ENCODE assay signal across 24 cellular contexts in the genomic region with DNA sequence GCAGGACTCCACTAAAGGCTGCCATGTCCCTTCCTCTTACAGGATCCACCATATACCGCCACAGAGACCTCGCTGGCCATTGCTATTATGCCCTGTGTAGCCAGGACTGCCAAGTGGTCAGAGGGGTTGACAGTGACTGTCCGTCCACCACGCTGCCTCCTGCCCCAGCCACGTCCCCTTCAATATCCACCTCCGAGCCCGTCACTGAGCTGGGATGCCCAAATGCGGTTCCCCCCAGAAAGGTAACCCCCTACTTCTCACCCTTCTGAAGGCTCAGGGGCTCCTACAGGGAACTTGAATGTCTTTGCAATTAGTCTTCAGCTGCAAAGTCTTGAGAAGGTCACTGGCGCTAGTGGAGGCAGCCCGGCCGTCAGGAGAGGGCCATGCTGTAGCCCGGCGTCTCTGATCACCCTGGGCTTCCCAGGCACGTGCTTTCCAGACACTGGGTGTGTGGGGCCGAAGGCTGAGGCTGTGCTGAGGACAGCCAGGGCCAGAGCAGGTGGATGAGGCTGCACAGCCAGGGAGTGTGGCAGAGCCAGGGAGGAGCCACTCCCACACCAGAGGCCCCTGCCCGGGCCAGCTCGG. TPM values are rescaled to one million over a fixed set of nuclear protein-coding genes. Genes with fewer than 3 reads are reported as not detected.
DNase-seq lines count a peak whose midpoint lies in the region; ATAC-seq and TF ChIP-seq lines count a peak whose summit lies in the region.
"Had no signal": no experiment of that assay in that cellular context is flagged by ENCODE, and none has a peak within 500 bp of the region (broad histone marks: within the 10 kb centered on the region; RNA-seq: fewer than 3 reads in every experiment).

No MANE protein-coding gene starts in this region.

- TF ChIP-seq CTCF in RWPE2 (IDR thresholded peaks at IDR 0.05; ENCODE audit: poor library complexity, severe bottlenecking) (no peak), left lung (IDR thresholded peaks at IDR 0.05) (no peak), type B pancreatic cell (conservative IDR thresholded peaks at IDR 0.05) (no peak)

- H3K27me3 ChIP-seq in RWPE2 (ENCODE audit: insufficient read depth, poor library complexity, severe bottlenecking), result no peaks in the 10 kb centered on the region
- peaks cover 0 to 41% of the 10 kb centered on the region in 2 donors for H3K27me3 ChIP-seq in left lung
- H3K27me3 ChIP-seq: testis had no signal

- intact Hi-C loops in Right ventricle myocardium superior (cut with DNase I) (no loop called here), left cardiac atrium (cut with DNase I) (no loop called here), left lung (cut with DNase I) (no loop called here)

- H3K4me1 ChIP-seq in RWPE2 (ENCODE audit: insufficient read depth, poor library complexity, severe bottlenecking) (no peaks in the 10 kb centered on the region), left lung (no peaks in the 10 kb centered on the region)
- H3K4me1 ChIP-seq: testis had no signal

- DNase-seq in Right ventricle myocardium superior, result peak; percentile 26
- DNase-seq in left cardiac atrium, result no peak
- peak; percentile 39 for DNase-seq in RWPE2 (ENCODE audit: low spot score)
- peak; percentile 25 to 57 for DNase-seq in left lung
- DNase-seq in type B pancreatic cell (ENCODE audit: extremely low spot score, unreplicated experiment), result peak; percentile 47
- no peak for DNase-seq in effector CD4-positive, alpha-beta T cell
- no peak for DNase-seq in germinal center (ENCODE audit: low spot score)
- DNase-seq: activated CD4-positive, alpha-beta T cell treated with anti-CD3 and anti-CD28 coated beads, Interleukin-2, amount 10 ng/mL, durations not matched to agents 7 days and 5 days; amniotic stem cell; HFFc6; IMR-90; naive thymus-derived CD4-positive, alpha-beta T cell; NCI-H1092; occipital lobe; RPMI8226; stimulated activated CD4-positive, alpha-beta T cell treated with anti-CD3 and anti-CD28 coated beads, Interleukin-4, amount 100 ng/mL, for 24 hours; stimulated activated naive CD4-positive, alpha-beta T cell; testis had no signal

- H3K27ac Mint-ChIP-seq in type B pancreatic cell, result no peak overlapping the region
- H3K27ac Mint-ChIP-seq: activated CD4-positive, alpha-beta T cell treated with anti-CD3 and anti-CD28 coated beads, Interleukin-2, amount 10 ng/mL, durations not matched to agents 7 days and 5 days; HFFc6; naive thymus-derived CD4-positive, alpha-beta T cell had no signal

- H3K36me3 ChIP-seq in RWPE2 (ENCODE audit: low read depth), result no peaks in the 10 kb centered on the region
- no peaks in the 10 kb centered on the region for H3K36me3 ChIP-seq in left lung

- H3K27me3 Mint-ChIP-seq in type B pancreatic cell, result peaks cover 3% of the 10 kb centered on the region
- H3K27me3 Mint-ChIP-seq: activated CD4-positive, alpha-beta T cell treated with anti-CD3 and anti-CD28 coated beads, Interleukin-2, amount 10 ng/mL, durations not matched to agents 7 days and 5 days had no signal

- H3K9me3 Mint-ChIP-seq in type B pancreatic cell, result no peaks in the 10 kb centered on the region
- H3K9me3 Mint-ChIP-seq: activated CD4-positive, alpha-beta T cell treated with anti-CD3 and anti-CD28 coated beads, Interleukin-2, amount 10 ng/mL, durations not matched to agents 7 days and 5 days; naive thymus-derived CD4-positive, alpha-beta T cell had no signal

- H3K36me3 Mint-ChIP-seq in type B pancreatic cell, result no peaks in the 10 kb centered on the region
- H3K36me3 Mint-ChIP-seq: CD14-positive monocyte; naive thymus-derived CD4-positive, alpha-beta T cell had no signal

- H3K9me3 ChIP-seq in RWPE2 (ENCODE audit: severe bottlenecking) (no peaks in the 10 kb centered on the region), left lung (no peaks in the 10 kb centered on the region)
- H3K9me3 ChIP-seq: testis had no signal

- H3K27ac ChIP-seq in RWPE2 (ENCODE audit: poor library complexity, severe bottlenecking) (no peak overlapping the region), left lung (no peak overlapping the region)
- H3K27ac ChIP-seq: testis had no signal

- no peak overlapping the region for H3K4me3 ChIP-seq in RWPE2 (ENCODE audit: severe bottlenecking)
- H3K4me3 ChIP-seq in left lung, result no peak overlapping the region
- H3K4me3 ChIP-seq: testis had no signal

- H3K4me3 Mint-ChIP-seq in type B pancreatic cell, result no peak overlapping the region
- H3K4me3 Mint-ChIP-seq: activated CD4-positive, alpha-beta T cell treated with anti-CD3 and anti-CD28 coated beads, Interleukin-2, amount 10 ng/mL, durations not matched to agents 7 days and 5 days; CD14-positive monocyte; HFFc6; naive thymus-derived CD4-positive, alpha-beta T cell had no signal

- ATAC-seq in Right ventricle myocardium superior (ENCODE audit: poor library complexity) (no peak), left cardiac atrium (no peak), RWPE2 (ENCODE audit: low read depth) (no peak), left lung (no peak)
- ATAC-seq: naive thymus-derived CD4-positive, alpha-beta T cell had no signal

- H3K4me1 Mint-ChIP-seq in type B pancreatic cell (ENCODE audit: unreplicated experiment), result no peaks in the 10 kb centered on the region
- H3K4me1 Mint-ChIP-seq: activated CD4-positive, alpha-beta T cell treated with anti-CD3 and anti-CD28 coated beads, Interleukin-2, amount 10 ng/mL, durations not matched to agents 7 days and 5 days; CD14-positive monocyte; naive thymus-derived CD4-positive, alpha-beta T cell had no signal

RNA-seq across cellular contexts. Expression of a gene that starts 30.0 kb away (rescaled TPM):
- total RNA-seq in Right ventricle myocardium superior, result not detected
- not detected for total RNA-seq in left cardiac atrium
- 10 to 100 TPM in 1 of 2 donors, under 1 TPM in 1; 0.06 to 33.4 TPM for total RNA-seq in left lung
- total RNA-seq in type B pancreatic cell (ENCODE audit: low replicate concordance), result 0.48 and 2.0 TPM in 2 replicates
- total RNA-seq: activated CD4-positive, alpha-beta T cell treated with anti-CD3 and anti-CD28 coated beads, Interleukin-2, amount 10 ng/mL, durations not matched to agents 7 days and 5 days; fibroblast of lung; glomerular endothelial cell; HFFc6; IMR-90; kidney epithelial cell; naive thymus-derived CD4-positive, alpha-beta T cell; occipital lobe; renal cortical epithelial cell; T-helper 2 cell treated with Interferon-gamma antibody and Interleukin-4, amounts not matched to agents 100 ng/mL and 5 ng/mL, for 36 hours had no signal

RNA-seq across cellular contexts. Expression of a gene that starts 35.1 kb away (rescaled TPM):
- not detected for total RNA-seq in Right ventricle myocardium superior
- not detected for total RNA-seq in left cardiac atrium
- total RNA-seq in left lung, result under 1 TPM in 1 of 2 donors, not detected in 1; 0.37 TPM
- total RNA-seq in type B pancreatic cell (ENCODE audit: low replicate concordance), result 0.10 and 1.4 TPM in 2 replicates
- total RNA-seq: activated CD4-positive, alpha-beta T cell treated with anti-CD3 and anti-CD28 coated beads, Interleukin-2, amount 10 ng/mL, durations not matched to agents 7 days and 5 days; fibroblast of lung; glomerular endothelial cell; HFFc6; IMR-90; kidney epithelial cell; naive thymus-derived CD4-positive, alpha-beta T cell; occipital lobe; renal cortical epithelial cell; T-helper 2 cell treated with Interferon-gamma antibody and Interleukin-4, amounts not matched to agents 100 ng/mL and 5 ng/mL, for 36 hours had no signal

Comparison
In these comparisons a context has a peak if more than half of its experiments do, and no peak if none do; other contexts are left out.
1. DNase-seq: peak in Right ventricle myocardium superior (single experiment), RWPE2 (single experiment), left lung (2 of 2) and type B pancreatic cell (single experiment); none in left cardiac atrium (single experiment), effector CD4-positive, alpha-beta T cell (single experiment) and germinal center (single experiment).